Comparison of ENCODE assay signal across 10 cellular contexts in genomic region chr2:202909394-202910192, GRCh38. TPM values are rescaled to one million over a fixed set of nuclear protein-coding genes. Genes with fewer than 3 reads are reported as not detected.
A peak's percentile ranks its signal among the peaks of the same experiment; 100 is the strongest.
DNase-seq lines count a peak whose midpoint lies in the region; ATAC-seq and TF ChIP-seq lines count a peak whose summit lies in the region.
"Had no signal": no experiment of that assay in that cellular context is flagged by ENCODE, and none has a peak within 500 bp of the region (broad histone marks: within the 10 kb centered on the region; RNA-seq: fewer than 3 reads in every experiment).

No MANE protein-coding gene starts in this region.

- H4K20me1 ChIP-seq in Karpas-422 (ENCODE audit: insufficient read depth, low read depth, low read length): no peaks in the 10 kb centered on the region

- TF ChIP-seq CTCF in Caco-2 (IDR thresholded peaks at IDR 0.05; ENCODE audit: insufficient read depth in 1 of 2, low read depth in 1 of 2, low read length in 1 of 2, severe bottlenecking in 1 of 2, unreplicated experiment in 1 of 2): no peak

- H3K36me3 ChIP-seq in Caco-2 (ENCODE audit: control insufficient read depth, insufficient read depth, low read length) (peaks cover 2% of the 10 kb centered on the region; the same call in 1 of the 2 replicates), Karpas-422 (ENCODE audit: insufficient read depth, low read length) (peaks cover 24% of the 10 kb centered on the region)

- H3K27me3 Mint-ChIP-seq in Caco-2 (ENCODE audit: insufficient read depth, unreplicated experiment) (no peaks in the 10 kb centered on the region), naive B cell (no peaks in the 10 kb centered on the region)
- H3K27me3 Mint-ChIP-seq in activated naive CD8-positive, alpha-beta T cell: no peaks in the 10 kb centered on the region

- H3K79me2 ChIP-seq in Karpas-422 (ENCODE audit: low read length): peaks cover 74% of the 10 kb centered on the region

- DNase-seq in Caco-2: no peak
- peak; percentile 43 for DNase-seq in Karpas-422
- no peak for DNase-seq in naive B cell
- DNase-seq in germinal center (ENCODE audit: low spot score): no peak
- DNase-seq: islet precursor cell, retina had no signal

- no peaks in the 10 kb centered on the region for H3K9me2 ChIP-seq in Karpas-422 (replicated peaks; ENCODE audit: insufficient read depth, low read length)

- H3K9me3 Mint-ChIP-seq in Caco-2 (ENCODE audit: unreplicated experiment) (peaks cover 15% of the 10 kb centered on the region), naive B cell (peaks cover 0 to 3% (median 0%) of the 10 kb centered on the region in 7 donors)
- peaks cover 4% of the 10 kb centered on the region for H3K9me3 Mint-ChIP-seq in activated naive CD8-positive, alpha-beta T cell (ENCODE audit: low read depth)

- peak overlapping the region; percentile 87; the same call in 1 of the 2 replicates for H3K9ac ChIP-seq in Karpas-422 (ENCODE audit: low read length)

- H3K27ac Mint-ChIP-seq in Caco-2 (ENCODE audit: unreplicated experiment) (peak overlapping the region; percentile 29), naive B cell (peak overlapping the region in 1 of 6 donors; percentile 32)
- H3K27ac Mint-ChIP-seq in activated naive CD8-positive, alpha-beta T cell: no peak overlapping the region

- POLR2A ChIA-PET in Caco-2 (lab: Charles Lee): no interaction called here

- intact Hi-C loops in Caco-2 (cut with micrococcal nuclease; ENCODE audit: unreplicated experiment): loop anchor here (5.0 to 10.0 kb wide), 2 partner anchors 185 to 328 kb away; partner anchors contain the start of gene CYP20A1

- H3K4me3 Mint-ChIP-seq in Caco-2 (ENCODE audit: unreplicated experiment) (peak overlapping the region; percentile 97), naive B cell (peak overlapping the region in 7 of 8 donors; percentile 39 to 98 (median 82))
- peak overlapping the region; percentile 98 for H3K4me3 Mint-ChIP-seq in activated naive CD8-positive, alpha-beta T cell

- H3K4me2 ChIP-seq in Karpas-422 (ENCODE audit: low read depth, low read length, poor library complexity, severe bottlenecking): peak overlapping the region; percentile 93

- no peak overlapping the region; the same call in 1 of the 2 replicates for H3K27ac ChIP-seq in Karpas-422 (ENCODE audit: low read length)

- no peak for ATAC-seq in naive B cell (ENCODE audit: low read depth in 2 of 2)
- no peak for ATAC-seq in HG02884 (IDR thresholded peaks at IDR 0.05; ENCODE audit: unreplicated experiment)
- no peak for ATAC-seq in GM21360 (IDR thresholded peaks at IDR 0.05; ENCODE audit: unreplicated experiment)
- no peak for ATAC-seq in GM21528 (IDR thresholded peaks at IDR 0.05; ENCODE audit: low FRiP score, unreplicated experiment)

- H3K36me3 Mint-ChIP-seq in Caco-2 (ENCODE audit: insufficient read depth, unreplicated experiment): peaks cover 38% of the 10 kb centered on the region
- H3K36me3 Mint-ChIP-seq in activated naive CD8-positive, alpha-beta T cell: peaks cover 5% of the 10 kb centered on the region
- H3K36me3 Mint-ChIP-seq in naive B cell: peaks cover 4 to 5% of the 10 kb centered on the region in 2 donors

- no peaks in the 10 kb centered on the region for H3K27me3 ChIP-seq in Caco-2 (replicated peaks; ENCODE audit: control insufficient read depth, insufficient read depth, low read length)
- H3K27me3 ChIP-seq in Karpas-422 (ENCODE audit: low read length): no peaks in the 10 kb centered on the region

- no peak overlapping the region for H2AFZ ChIP-seq in Karpas-422 (ENCODE audit: low read length)

- H3K4me3 ChIP-seq in Caco-2 (ENCODE audit: low read depth, low read length): no peak overlapping the region
- H3K4me3 ChIP-seq in Karpas-422 (ENCODE audit: low read length): peak overlapping the region; percentile 99

- H3K9me3 ChIP-seq in Caco-2: no peaks in the 10 kb centered on the region
- no peaks in the 10 kb centered on the region for H3K9me3 ChIP-seq in Karpas-422 (ENCODE audit: low read length)

- H3K4me1 Mint-ChIP-seq in Caco-2 (ENCODE audit: low read depth, unreplicated experiment) (peaks cover 12% of the 10 kb centered on the region), naive B cell (peaks cover 15 to 20% (median 17%) of the 10 kb centered on the region in 3 donors)
- H3K4me1 Mint-ChIP-seq in activated naive CD8-positive, alpha-beta T cell (ENCODE audit: low read depth): peaks cover 37% of the 10 kb centered on the region

- CTCF ChIA-PET in Caco-2 (lab: Charles Lee): no interaction called here

- BruUV-seq in Caco-2 (replicated peaks; lab: Mats Ljungman, UMichigan): no TSS peak

- H3K4me1 ChIP-seq in Caco-2 (0 out of 2 replicates have a peak, but pooled peaks cover 8% of the 10 kb centered on the region), Karpas-422 (ENCODE audit: low read length) (peaks cover 27% of the 10 kb centered on the region)

RNA-seq across cellular contexts. Expression of gene WDR12, which starts 1.9 kb away (rescaled TPM):
- 117 and 118 TPM in 2 replicates for total RNA-seq in Caco-2 (2022)
- total RNA-seq in Karpas-422 (2014; rRNA removed; shearing (Covaris generic); ENCODE audit: low replicate concordance): 63.9 and 129 TPM in 2 replicates
- polyA plus RNA-seq in naive B cell (ENCODE audit: low read depth in 6 of 6): 10 to 100 TPM in 5 of 6 donors, 1 to 10 TPM in 1; 7.1 to 18.6 (median 12.8) TPM

RNA-seq across cellular contexts. Expression of gene CARF, which starts 2.5 kb away (rescaled TPM):
- total RNA-seq in Caco-2 (2022): 4.3 and 4.9 TPM in 2 replicates
- 11.8 and 13.8 TPM in 2 replicates for total RNA-seq in Karpas-422 (2014; rRNA removed; shearing (Covaris generic); ENCODE audit: low replicate concordance)
- polyA plus RNA-seq in naive B cell (ENCODE audit: low read depth in 6 of 6): 10 to 100 TPM in 1 of 6 donors, 1 to 10 TPM in 4, under 1 TPM in 1; 0.32 to 10.9 (median 7.2) TPM

RNA-seq across cellular contexts. Expression of gene ICA1L, which starts 38.0 kb away (rescaled TPM):
- 3.7 and 5.5 TPM in 2 replicates for total RNA-seq in Caco-2 (2022)
- 10.1 and 13.2 TPM in 2 replicates for total RNA-seq in Karpas-422 (2014; rRNA removed; shearing (Covaris generic); ENCODE audit: low replicate concordance)
- 1 to 10 TPM in 5 of 6 donors, under 1 TPM in 1; 0.89 to 4.8 (median 3.6) TPM for polyA plus RNA-seq in naive B cell (ENCODE audit: low read depth in 6 of 6)
